In the genomic region with DNA sequence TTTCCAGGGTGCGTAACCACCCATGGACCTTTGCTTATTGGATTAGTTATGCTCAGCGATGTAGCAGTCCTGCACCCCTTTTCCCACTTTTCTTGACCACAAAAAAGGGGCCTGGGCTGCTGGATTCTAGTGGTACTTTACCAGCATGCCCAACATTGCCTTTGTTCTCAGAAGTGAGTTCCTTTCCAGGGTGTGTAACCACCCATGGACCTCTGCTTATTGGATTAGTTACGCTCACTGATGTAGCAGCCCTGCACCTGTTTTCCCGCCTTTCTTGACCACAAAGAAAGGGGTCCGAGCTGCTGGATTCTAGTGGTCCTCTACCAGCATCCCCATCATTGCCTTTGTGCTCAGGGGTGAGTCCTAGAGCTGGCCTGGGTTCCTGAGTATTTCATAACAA, we compare ENCODE assay signal across 33 cellular contexts.
"Had no signal": no experiment of that assay in that cellular context is flagged by ENCODE, and none has a peak within 500 bp of the region (broad histone marks: within the 10 kb centered on the region; RNA-seq: fewer than 3 reads in every experiment).

No MANE protein-coding gene starts in this region.

- H3K4me2 ChIP-seq: KMS-11 had no signal

- H3K9me3 ChIP-seq: MG63 had no signal

- H3K9ac ChIP-seq: KMS-11 had no signal

- H3K27me3 ChIP-seq: MG63 had no signal

- DNase-seq: Karpas-422, Kasumi-1, MG63, MM.1S, MV-4-11, NCI-H1048, NCI-H1092, NCI-H1092 treated with DMSO at 0.1 percent for 48 hours, NCI-H1105, NCI-H1105 treated with DMSO at 0.1 percent for 48 hours, NCI-H1417 treated with DMSO at 0.1 percent for 48 hours, NCI-H1436, NCI-H1436 treated with DMSO at 0.1 percent for 48 hours, NCI-H146, NCI-H1694, NCI-H1694 treated with DMSO at 0.1 percent for 48 hours, NCI-H187, NCI-H187 treated with DMSO at 0.1 percent for 48 hours, NCI-H1930, NCI-H2029, NCI-H2029 treated with DMSO at 0.1 percent for 48 hours, NCI-H2081, NCI-H2081 treated with DMSO at 0.1 percent for 48 hours, NCI-H2107, NCI-H2171, NCI-H2171 treated with DMSO at 0.1 percent for 48 hours, NCI-H2227 treated with DMSO at 0.1 percent for 48 hours, NCI-H226, NCI-H345, NCI-H446, NCI-H446 treated with DMSO at 0.1 percent for 48 hours, NCI-H510A had no signal

- H3K36me3 ChIP-seq: MG63 had no signal

- H3K4me3 ChIP-seq: MG63 had no signal

- H3K27ac ChIP-seq: KMS-11 had no signal
